Comparison of ENCODE assay signal across 34 cellular contexts in genomic region chr22:22599248-22599647, GRCh38. TPM values are rescaled to one million over a fixed set of nuclear protein-coding genes. Genes with fewer than 3 reads are reported as not detected.
"Had no signal": no experiment of that assay in that cellular context is flagged by ENCODE, and none has a peak within 500 bp of the region (broad histone marks: within the 10 kb centered on the region; RNA-seq: fewer than 3 reads in every experiment).

No MANE protein-coding gene starts in this region.

- H3K9me3 Mint-ChIP-seq: activated CD4-positive, alpha-beta T cell treated with anti-CD3 and anti-CD28 coated beads, Interleukin-2, amount 10 ng/mL, durations not matched to agents 7 days and 5 days; activated naive CD4-positive, alpha-beta T cell treated with anti-CD3 and anti-CD28 coated beads, Interleukin-2, amount 50 U/mL, for 72 hours; activated T-cell treated with anti-CD3 and anti-CD28 coated beads, Interleukin-2, amount 50 U/mL, for 24 hours; activated T-helper 2 cell treated with anti-CD3 and anti-CD28 coated beads, Interferon-gamma antibody, Interleukin-2, Interleukin-4, amounts not matched to agents 10 μg/mL and 5 μg/mL and 100 μg/mL, durations not matched to agents 14 hours and 24 hours and 36 hours had no signal

- H3K4me3 ChIP-seq: adrenal gland, body of pancreas, MG63, PC-9 had no signal

- H3K36me3 ChIP-seq: adrenal gland, MG63, WERI-Rb-1 had no signal

- H3K27ac Mint-ChIP-seq: activated CD4-positive, alpha-beta T cell treated with anti-CD3 and anti-CD28 coated beads, Interleukin-2, amount 10 ng/mL, durations not matched to agents 7 days and 5 days; activated CD8-positive, alpha-beta T cell treated with anti-CD3 and anti-CD28 coated beads, Interleukin-2, amount 10 ng/mL, durations not matched to agents 7 days and 5 days; activated naive CD4-positive, alpha-beta T cell treated with anti-CD3 and anti-CD28 coated beads, Interleukin-2, amount 50 U/mL, for 72 hours; activated T-cell treated with anti-CD3 and anti-CD28 coated beads, Interleukin-2, amount 50 U/mL, for 24 hours; activated T-helper 2 cell treated with anti-CD3 and anti-CD28 coated beads, Interferon-gamma antibody, Interleukin-2, Interleukin-4, amounts not matched to agents 10 μg/mL and 5 μg/mL and 100 μg/mL, durations not matched to agents 14 hours and 24 hours and 36 hours had no signal

- DNase-seq: activated CD4-positive, alpha-beta T cell treated with anti-CD3 and anti-CD28 coated beads, Interleukin-2, amount 10 ng/mL, durations not matched to agents 7 days and 5 days; activated CD4-positive, alpha-beta T cell treated with anti-CD3 and anti-CD28 coated beads, Interleukin-2, amount 50 U/mL, for 48 hours; activated CD4-positive, CD25-positive, alpha-beta regulatory T cell; activated CD8-positive, alpha-beta T cell treated with anti-CD3 and anti-CD28 coated beads, Interleukin-2, amount 10 ng/mL, durations not matched to agents 7 days and 5 days; activated gamma-delta T cell; activated naive CD4-positive, alpha-beta T cell treated with Interleukin-2 at 50 U/mL for 16 hours; activated T-cell treated with anti-CD3 and anti-CD28 coated beads, Interleukin-2, amount 50 U/mL, for 24 hours; adrenal gland; body of pancreas; caudate nucleus; cerebellar nuclear complex; Kasumi-1; KG1; MG63; NCI-H1092; NCI-H1436 treated with DMSO at 0.1 percent for 48 hours; NCI-H1694 treated with DMSO at 0.1 percent for 48 hours; NCI-H2029; NCI-H345; NCI-H524 treated with DMSO at 0.1 percent for 48 hours; PC-9; SIG-M5; T1000; WERI-Rb-1 had no signal

- ATAC-seq: activated CD8-positive, alpha-beta T cell treated with anti-CD3 and anti-CD28 coated beads, Interleukin-2, amount 10 ng/mL, durations not matched to agents 7 days and 5 days; activated naive CD4-positive, alpha-beta T cell treated with anti-CD3 and anti-CD28 coated beads, Interleukin-2, amount 50 U/mL, for 72 hours; body of pancreas; Right ventricle myocardium inferior had no signal

- H2AFZ ChIP-seq: PC-9 had no signal

- H3K9me3 ChIP-seq: adrenal gland, body of pancreas, MG63 had no signal

- H3K27me3 Mint-ChIP-seq: activated T-cell treated with anti-CD3 and anti-CD28 coated beads, Interleukin-2, amount 50 U/mL, for 24 hours had no signal

- H3K36me3 Mint-ChIP-seq: activated naive CD4-positive, alpha-beta T cell treated with anti-CD3 and anti-CD28 coated beads, Interleukin-2, amount 50 U/mL, for 72 hours had no signal

- H3K4me2 ChIP-seq: PC-9 had no signal

- FAIRE-seq: astrocyte, bronchial epithelial cell, RCC 7860 had no signal

- H3K4me3 Mint-ChIP-seq: activated CD4-positive, alpha-beta T cell treated with anti-CD3 and anti-CD28 coated beads, Interleukin-2, amount 10 ng/mL, durations not matched to agents 7 days and 5 days; activated CD8-positive, alpha-beta T cell treated with anti-CD3 and anti-CD28 coated beads, Interleukin-2, amount 10 ng/mL, durations not matched to agents 7 days and 5 days; activated T-cell treated with anti-CD3 and anti-CD28 coated beads, Interleukin-2, amount 50 U/mL, for 24 hours had no signal

- H3K27me3 ChIP-seq: adrenal gland, body of pancreas, MG63 had no signal

- H3K27ac ChIP-seq: adrenal gland, body of pancreas, PC-9, RWPE1, WERI-Rb-1 had no signal

- H3K4me1 Mint-ChIP-seq: activated CD4-positive, alpha-beta T cell treated with anti-CD3 and anti-CD28 coated beads, Interleukin-2, amount 10 ng/mL, durations not matched to agents 7 days and 5 days had no signal

- H3K4me1 ChIP-seq: adrenal gland, body of pancreas had no signal

RNA-seq across cellular contexts. Expression of gene PRAME, which starts 40.2 kb away (rescaled TPM):
- total RNA-seq: activated CD4-positive, alpha-beta T cell treated with anti-CD3 and anti-CD28 coated beads, Interleukin-2, amount 10 ng/mL, durations not matched to agents 7 days and 5 days; activated CD8-positive, alpha-beta T cell treated with anti-CD3 and anti-CD28 coated beads, Interleukin-2, amount 10 ng/mL, durations not matched to agents 7 days and 5 days; activated T-helper 2 cell treated with anti-CD3 and anti-CD28 coated beads, Interferon-gamma antibody, Interleukin-2, Interleukin-4, amounts not matched to agents 10 μg/mL and 5 μg/mL and 100 μg/mL, durations not matched to agents 14 hours and 24 hours and 36 hours; astrocyte; body of pancreas; bronchial epithelial cell; PC-9; Right ventricle myocardium inferior; T-helper 1 cell treated with Interleukin-12 subunit alpha and Interleukin-12 subunit beta and Interleukin-4 antibody, amounts not matched to agents 30 ng/mL and 1 ng/mL, for 36 hours; T-helper 2 cell treated with Interferon-gamma antibody and Interleukin-4, amounts not matched to agents 100 ng/mL and 5 ng/mL, for 36 hours had no signal

RNA-seq across cellular contexts. Expression of gene GGTLC2, which starts 45.2 kb away (rescaled TPM):
- total RNA-seq: activated CD4-positive, alpha-beta T cell treated with anti-CD3 and anti-CD28 coated beads, Interleukin-2, amount 10 ng/mL, durations not matched to agents 7 days and 5 days; activated CD8-positive, alpha-beta T cell treated with anti-CD3 and anti-CD28 coated beads, Interleukin-2, amount 10 ng/mL, durations not matched to agents 7 days and 5 days; activated naive CD4-positive, alpha-beta T cell treated with anti-CD3 and anti-CD28 coated beads, Interleukin-2, amount 50 U/mL, for 72 hours; activated T-helper 2 cell treated with anti-CD3 and anti-CD28 coated beads, Interferon-gamma antibody, Interleukin-2, Interleukin-4, amounts not matched to agents 10 μg/mL and 5 μg/mL and 100 μg/mL, durations not matched to agents 14 hours and 24 hours and 36 hours; adrenal gland; astrocyte; body of pancreas; bronchial epithelial cell; NCI-H460; PC-9; Right ventricle myocardium inferior; T-helper 1 cell treated with Interleukin-12 subunit alpha and Interleukin-12 subunit beta and Interleukin-4 antibody, amounts not matched to agents 30 ng/mL and 1 ng/mL, for 36 hours; T-helper 2 cell treated with Interferon-gamma antibody and Interleukin-4, amounts not matched to agents 100 ng/mL and 5 ng/mL, for 36 hours had no signal
- polyA plus RNA-seq: adrenal gland had no signal
